12 cellular contexts compared by ENCODE assay signal in the genomic region with DNA sequence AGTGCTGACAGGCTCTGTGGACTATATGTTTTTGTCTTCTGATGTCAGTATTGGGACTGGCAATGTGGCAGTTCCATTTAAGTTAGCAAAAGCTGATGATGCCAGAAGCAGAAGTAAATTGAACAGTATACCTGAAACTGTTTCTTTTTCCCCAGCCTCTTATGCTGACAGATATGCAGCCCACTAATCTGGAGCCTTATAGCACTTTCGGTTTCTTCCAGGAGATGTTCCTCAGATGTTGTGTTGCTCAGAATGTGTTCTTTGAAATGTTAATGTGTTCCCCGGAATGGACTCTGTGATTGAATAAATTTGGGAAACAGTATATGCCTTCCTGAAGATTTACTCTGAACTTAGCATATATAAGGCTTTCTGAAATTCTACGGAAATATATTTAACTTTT.
"Had no signal": no experiment of that assay in that cellular context is flagged by ENCODE, and none has a peak within 500 bp of the region (broad histone marks: within the 10 kb centered on the region; RNA-seq: fewer than 3 reads in every experiment).

No MANE protein-coding gene starts in this region.

- H3K4me1 ChIP-seq: esophagus muscularis mucosa, parathyroid adenoma, uterus had no signal

- DNase-seq: activated CD4-positive, alpha-beta T cell treated with anti-CD3 and anti-CD28 coated beads, Interleukin-2, amount 10 ng/mL, durations not matched to agents 24 days and 14 days; activated CD8-positive, alpha-beta memory T cell treated with anti-CD3 and anti-CD28 coated beads for 24 hours; activated effector memory CD4-positive, alpha-beta T cell treated with Interleukin-2 at 50 U/mL for 16 hours; activated T-cell treated with anti-CD3 and anti-CD28 coated beads, Interleukin-2, amount 50 U/mL, for 1 hour; cerebellar nuclear complex; kidney glomerular epithelial cell; stimulated activated CD4-positive, alpha-beta T cell treated with anti-CD3 and anti-CD28 coated beads, Interleukin-4, amount 100 ng/mL, for 4 hours; stomach; uterus had no signal

- H3K36me3 ChIP-seq: uterus had no signal

- H3K9me3 ChIP-seq: esophagus muscularis mucosa, uterus had no signal

- H3K27me3 ChIP-seq: esophagus muscularis mucosa, stomach, uterus had no signal

- H3K4me3 ChIP-seq: esophagus muscularis mucosa, stomach, uterus had no signal

- H3K27ac ChIP-seq: esophagus muscularis mucosa, parathyroid adenoma, stomach, uterus had no signal

- H3K9ac ChIP-seq: parathyroid adenoma had no signal

- FAIRE-seq: frontal cortex had no signal

- H2AFZ ChIP-seq: parathyroid adenoma had no signal
